Comparison of ENCODE assay signal across 9 cellular contexts in the genomic region with DNA sequence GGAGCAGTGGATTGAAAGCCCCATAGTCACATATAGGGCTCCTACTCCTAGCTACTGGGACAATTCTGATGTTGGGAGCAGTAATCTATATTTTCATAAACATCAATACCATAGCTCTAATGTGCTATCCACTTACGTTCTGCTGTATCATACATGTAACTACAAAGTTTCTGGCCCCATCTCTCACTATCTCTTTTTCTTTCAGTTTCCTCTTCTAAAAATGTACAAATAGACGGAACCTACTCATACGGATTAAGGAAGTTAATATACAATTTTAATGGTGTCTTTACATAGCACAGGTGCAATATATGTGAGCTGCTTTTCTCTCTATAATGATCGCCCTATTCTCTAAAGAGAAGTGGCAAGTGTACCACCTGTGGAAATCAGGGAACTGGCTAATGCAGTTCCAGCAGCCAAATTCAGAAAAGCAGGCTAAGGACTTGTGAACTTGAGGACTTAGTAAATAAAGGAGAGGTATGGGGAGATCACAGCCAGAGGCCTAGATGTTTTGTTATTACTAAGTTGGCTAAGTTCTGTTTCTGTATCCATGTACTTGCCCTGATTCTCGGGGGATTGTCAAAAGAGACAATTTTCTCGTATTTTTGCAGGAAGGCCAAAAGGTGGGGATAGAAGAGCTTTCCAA.
A peak's percentile ranks its signal among the peaks of the same experiment; 100 is the strongest.
DNase-seq lines count a peak whose midpoint lies in the region; ATAC-seq and TF ChIP-seq lines count a peak whose summit lies in the region.
"Had no signal": no experiment of that assay in that cellular context is flagged by ENCODE, and none has a peak within 500 bp of the region (broad histone marks: within the 10 kb centered on the region; RNA-seq: fewer than 3 reads in every experiment).

No MANE protein-coding gene starts in this region.

- no peak overlapping the region for H3K27ac Mint-ChIP-seq in stimulated activated naive CD8-positive, alpha-beta T cell treated with anti-CD3 and anti-CD28 coated beads, Interleukin-15, amount 100 ng/mL, for 72 hours
- H3K27ac Mint-ChIP-seq: H9 had no signal

- H4K20me1 ChIP-seq in DOHH2 (ENCODE audit: control insufficient read depth, insufficient read depth, low read depth, low read length), result no peaks in the 10 kb centered on the region

- no peaks in the 10 kb centered on the region for H3K9me2 ChIP-seq in DOHH2 (replicated peaks; ENCODE audit: control insufficient read depth, low read length)

- no peaks in the 10 kb centered on the region for H3K27me3 ChIP-seq in DOHH2 (ENCODE audit: control insufficient read depth, low read length)
- no peaks in the 10 kb centered on the region for H3K27me3 ChIP-seq in BE2C

- H3K4me1 ChIP-seq in DOHH2 (ENCODE audit: control insufficient read depth, low read length) (no peaks in the 10 kb centered on the region; the same call in 1 of the 2 replicates), BE2C (peaks cover 3% of the 10 kb centered on the region; the same call in 1 of the 2 replicates)

- peaks cover under 1 to 7% of the 10 kb centered on the region in 2 donors for H3K9me3 Mint-ChIP-seq in stimulated activated naive CD8-positive, alpha-beta T cell treated with anti-CD3 and anti-CD28 coated beads, Interleukin-15, amount 100 ng/mL, for 72 hours
- H3K9me3 Mint-ChIP-seq: H9 had no signal

- H3F3A ChIP-seq in DOHH2 (ENCODE audit: control insufficient read depth, insufficient read depth), result no peaks in the 10 kb centered on the region

- no peaks in the 10 kb centered on the region for H3K79me2 ChIP-seq in DOHH2 (ENCODE audit: control insufficient read depth, low read length)

- no peaks in the 10 kb centered on the region for H3K9me3 ChIP-seq in DOHH2 (ENCODE audit: control insufficient read depth, insufficient read depth, low read length)
- no peaks in the 10 kb centered on the region for H3K9me3 ChIP-seq in BE2C

- 0 out of 2 replicates have a peak overlapping the region, but pooled peaks have one; percentile 4 for H3K4me2 ChIP-seq in DOHH2 (ENCODE audit: low read length)

- H3K36me3 ChIP-seq in DOHH2 (ENCODE audit: control insufficient read depth, low read length), result no peaks in the 10 kb centered on the region
- no peaks in the 10 kb centered on the region for H3K36me3 ChIP-seq in BE2C

- no peak overlapping the region for H3K4me3 Mint-ChIP-seq in stimulated activated naive CD8-positive, alpha-beta T cell treated with anti-CD3 and anti-CD28 coated beads, Interleukin-15, amount 100 ng/mL, for 72 hours
- H3K4me3 Mint-ChIP-seq: H9 had no signal

- DNase-seq in BE2C (no peak), T1000 (lab: John Stamatoyannopoulos, UW) (no peak)
- DNase-seq in stimulated activated naive CD8-positive, alpha-beta T cell treated with anti-CD3 and anti-CD28 coated beads, Interleukin-15, amount 100 ng/mL, for 72 hours, result no peak
- no peak for DNase-seq in NK-92 treated with Interleukin-12 subunit alpha and Interleukin-12 subunit beta, amount 100 ng/mL, for 24 hours (lab: John Stamatoyannopoulos, UW)
- DNase-seq: H9 had no signal

- H3K27ac ChIP-seq in DOHH2 (ENCODE audit: low read depth, low read length), result no peak overlapping the region

- H3K4me3 ChIP-seq in DOHH2 (ENCODE audit: low read length), result no peak overlapping the region
- no peak overlapping the region for H3K4me3 ChIP-seq in BE2C (ENCODE audit: low read depth, low read length)

- peak; percentile 86 for ATAC-seq in GM19395 (IDR thresholded peaks at IDR 0.05; ENCODE audit: unreplicated experiment)
- ATAC-seq in HG02798 (IDR thresholded peaks at IDR 0.05; ENCODE audit: poor library complexity, unreplicated experiment), result peak; percentile 77
- peak; percentile 89 for ATAC-seq in HG03558 (IDR thresholded peaks at IDR 0.05; ENCODE audit: extremely low read depth, unreplicated experiment)
- no peak for ATAC-seq in stimulated activated naive CD8-positive, alpha-beta T cell treated with anti-CD3 and anti-CD28 coated beads, Interleukin-15, amount 100 ng/mL, for 72 hours

- no peaks in the 10 kb centered on the region for H3K4me1 Mint-ChIP-seq in stimulated activated naive CD8-positive, alpha-beta T cell treated with anti-CD3 and anti-CD28 coated beads, Interleukin-15, amount 100 ng/mL, for 72 hours
- H3K4me1 Mint-ChIP-seq: H9 had no signal

- TF ChIP-seq CTCF in DOHH2 (IDR thresholded peaks at IDR 0.05; ENCODE audit: low read depth, low read length, poor library complexity, severe bottlenecking), result no peak
- TF ChIP-seq CTCF in BE2C (IDR thresholded peaks at IDR 0.05; ENCODE audit: low read depth, low read length), result no peak

- no peaks in the 10 kb centered on the region for H3K27me3 Mint-ChIP-seq in stimulated activated naive CD8-positive, alpha-beta T cell treated with anti-CD3 and anti-CD28 coated beads, Interleukin-15, amount 100 ng/mL, for 72 hours
